Comparison of ENCODE assay signal across 8 cellular contexts in the genomic region with DNA sequence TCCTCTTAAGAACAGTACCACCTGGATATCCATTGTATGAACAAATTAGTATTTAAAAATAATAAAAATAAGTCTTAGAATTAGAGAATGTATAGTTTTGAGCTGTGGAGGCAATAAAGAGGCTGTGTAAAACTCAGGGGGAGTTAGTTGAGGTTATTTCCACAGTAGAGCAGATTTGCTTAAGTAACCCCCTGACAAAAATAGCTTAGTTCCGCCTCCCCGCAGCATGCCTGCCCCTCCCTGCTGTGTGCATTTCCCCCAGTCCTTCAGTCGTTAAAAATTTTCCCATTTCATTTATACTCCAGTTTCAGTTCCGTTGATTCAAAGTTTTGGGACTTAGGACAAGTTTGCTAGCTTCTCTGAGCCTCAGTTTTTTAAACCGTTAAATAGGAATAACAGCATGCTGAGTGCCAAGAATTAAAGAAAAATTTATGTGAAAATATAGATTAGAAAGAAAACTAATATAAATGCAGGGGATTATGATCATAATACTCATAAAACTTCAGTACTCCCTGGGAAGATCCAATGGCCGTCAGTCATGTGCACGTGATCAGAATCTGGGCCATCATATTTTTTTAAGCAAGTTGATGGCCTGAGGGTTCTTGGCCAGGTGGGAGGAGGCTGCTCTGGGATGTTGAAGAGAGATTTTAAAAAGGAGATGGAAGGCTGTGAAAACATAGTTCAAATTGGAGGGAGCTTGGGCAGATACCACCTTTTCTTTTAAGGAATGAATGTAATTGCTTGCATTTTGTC. TPM values are rescaled to one million over a fixed set of nuclear protein-coding genes. Genes with fewer than 3 reads are reported as not detected.
DNase-seq lines count a peak whose midpoint lies in the region; ATAC-seq and TF ChIP-seq lines count a peak whose summit lies in the region.

No MANE protein-coding gene starts in this region.

- no peak overlapping the region for H3K27ac ChIP-seq in CD4-positive, alpha-beta memory T cell (ENCODE audit: low read depth, low read length)

- peak; percentile 32 for DNase-seq in Caki2 (ENCODE audit: low read depth)
- peak; percentile 80 for DNase-seq in NAMALWA (ENCODE audit: low spot score)
- no peak for DNase-seq in CD4-positive, alpha-beta memory T cell
- DNase-seq in NCI-H345 (lab: John Stamatoyannopoulos, UW), result no peak
- DNase-seq in superior temporal gyrus (ENCODE audit: extremely low spot score), result no peak

- H3K36me3 Mint-ChIP-seq in dendritic cell treated with granulocyte-macrophage colony-stimulating factor and Interleukin-4, amounts not matched to agents 40 ng/mL and 50 ng/mL, for 4 days (ENCODE audit: low read depth), result peaks cover 8% of the 10 kb centered on the region
- peaks cover 12% of the 10 kb centered on the region for H3K36me3 Mint-ChIP-seq in nephron (ENCODE audit: low read depth)
- H3K36me3 Mint-ChIP-seq in CD4-positive, alpha-beta memory T cell, result peaks cover 17 to 19% of the 10 kb centered on the region in 2 donors

- no peaks in the 10 kb centered on the region for H3K36me3 ChIP-seq in CD4-positive, alpha-beta memory T cell (ENCODE audit: insufficient read depth, low read length)

- peaks cover 30% of the 10 kb centered on the region for H3K4me1 ChIP-seq in CD4-positive, alpha-beta memory T cell (ENCODE audit: insufficient read depth, low read length)

- no peak overlapping the region for H3K4me3 ChIP-seq in CD4-positive, alpha-beta memory T cell (ENCODE audit: low read length in 2 of 2)

- POLR2A ChIA-PET in CD4-positive, alpha-beta memory T cell (lab: Charles Lee; ENCODE audit: partially characterized antibody), result interaction anchor here (2.1 kb wide), 1 partner anchor 15 kb away, joined by 7 read pairs; no protein-coding TSS in a partner anchor

- H3K27me3 ChIP-seq in CD4-positive, alpha-beta memory T cell (ENCODE audit: insufficient read depth, low read length), result no peaks in the 10 kb centered on the region

- no peaks in the 10 kb centered on the region for H3K9me3 Mint-ChIP-seq in dendritic cell treated with granulocyte-macrophage colony-stimulating factor and Interleukin-4, amounts not matched to agents 40 ng/mL and 50 ng/mL, for 4 days
- H3K9me3 Mint-ChIP-seq in nephron, result no peaks in the 10 kb centered on the region
- H3K9me3 Mint-ChIP-seq in CD4-positive, alpha-beta memory T cell, result no peaks in the 10 kb centered on the region

- ATAC-seq in GM21619 (IDR thresholded peaks at IDR 0.05; ENCODE audit: unreplicated experiment), result peak; percentile 27

- no peak for TF ChIP-seq CTCF in nephron (IDR thresholded peaks at IDR 0.05; ENCODE audit: unreplicated experiment in 3 of 3)

- H3K27ac Mint-ChIP-seq in dendritic cell treated with granulocyte-macrophage colony-stimulating factor and Interleukin-4, amounts not matched to agents 40 ng/mL and 50 ng/mL, for 4 days, result peak overlapping the region; percentile 54
- H3K27ac Mint-ChIP-seq in nephron, result peak overlapping the region; percentile 87 to 93 (median 90)
- H3K27ac Mint-ChIP-seq in CD4-positive, alpha-beta memory T cell, result peak overlapping the region in 3 of 7 donors; percentile 43 to 62 (median 52)

- H3K27me3 Mint-ChIP-seq in dendritic cell treated with granulocyte-macrophage colony-stimulating factor and Interleukin-4, amounts not matched to agents 40 ng/mL and 50 ng/mL, for 4 days, result no peaks in the 10 kb centered on the region
- H3K27me3 Mint-ChIP-seq in nephron (ENCODE audit: low read depth), result no peaks in the 10 kb centered on the region
- H3K27me3 Mint-ChIP-seq in CD4-positive, alpha-beta memory T cell, result no peaks in the 10 kb centered on the region

- H3K4me1 Mint-ChIP-seq in dendritic cell treated with granulocyte-macrophage colony-stimulating factor and Interleukin-4, amounts not matched to agents 40 ng/mL and 50 ng/mL, for 4 days (ENCODE audit: low read depth), result peaks cover 34% of the 10 kb centered on the region
- peaks cover 74% of the 10 kb centered on the region for H3K4me1 Mint-ChIP-seq in nephron
- H3K4me1 Mint-ChIP-seq in CD4-positive, alpha-beta memory T cell, result peaks cover 22 to 45% (median 27%) of the 10 kb centered on the region in 4 donors

- no peaks in the 10 kb centered on the region for H3K9me3 ChIP-seq in CD4-positive, alpha-beta memory T cell (ENCODE audit: control insufficient read depth in 1 of 2, low read length in 2 of 2)

- intact Hi-C loops in dendritic cell treated with granulocyte-macrophage colony-stimulating factor and Interleukin-4, amounts not matched to agents 40 ng/mL and 50 ng/mL, for 4 days (cut with micrococcal nuclease), result loop anchor here (5.0 kb wide), 1 partner anchor 85 kb away; no protein-coding TSS in a partner anchor
- intact Hi-C loops in CD4-positive, alpha-beta memory T cell (cut with micrococcal nuclease), result no loop called here

- in situ Hi-C loops in Caki2 (cut with HindIII; ENCODE audit: low pct_unique_long_range_greater_than_20kb, low sequenced_read_pairs), result no loop called here

- no peak overlapping the region for H3K4me3 Mint-ChIP-seq in dendritic cell treated with granulocyte-macrophage colony-stimulating factor and Interleukin-4, amounts not matched to agents 40 ng/mL and 50 ng/mL, for 4 days
- peak overlapping the region; percentile 23 to 50 (median 23) for H3K4me3 Mint-ChIP-seq in nephron
- H3K4me3 Mint-ChIP-seq in CD4-positive, alpha-beta memory T cell, result peak overlapping the region in 2 of 8 donors; percentile 7 to 16

- CTCF ChIA-PET in CD4-positive, alpha-beta memory T cell (lab: Charles Lee; ENCODE audit: partially characterized antibody), result interaction anchor here (0.9 to 2.6 kb wide), 4 partner anchors 10 to 635 kb away, joined by 3 to 11 read pairs (median 4); no protein-coding TSS in a partner anchor

RNA-seq across cellular contexts. Expression of a gene that starts 14.5 kb away (rescaled TPM):
- total RNA-seq in Caki2 (2014; rRNA removed; shearing (Covaris generic); ENCODE audit: low replicate concordance), result 77.2 and 80.3 TPM in 2 replicates
- total RNA-seq in CD4-positive, alpha-beta memory T cell, result 100 to 1,000 TPM; 200 to 208 TPM
- polyA plus RNA-seq in CD4-positive, alpha-beta memory T cell, result 10 to 100 TPM; 46.8 to 73.6 TPM

Comparison
In these comparisons a context has a peak if more than half of its experiments do, and no peak if none do; other contexts are left out.
1. DNase-seq: peak in Caki2 (single experiment) and NAMALWA (single experiment); none in CD4-positive, alpha-beta memory T cell (0 of 5), NCI-H345 (single experiment) and superior temporal gyrus (single experiment).